Comparison of ENCODE assay signal across 1 cellular context in the genomic region with DNA sequence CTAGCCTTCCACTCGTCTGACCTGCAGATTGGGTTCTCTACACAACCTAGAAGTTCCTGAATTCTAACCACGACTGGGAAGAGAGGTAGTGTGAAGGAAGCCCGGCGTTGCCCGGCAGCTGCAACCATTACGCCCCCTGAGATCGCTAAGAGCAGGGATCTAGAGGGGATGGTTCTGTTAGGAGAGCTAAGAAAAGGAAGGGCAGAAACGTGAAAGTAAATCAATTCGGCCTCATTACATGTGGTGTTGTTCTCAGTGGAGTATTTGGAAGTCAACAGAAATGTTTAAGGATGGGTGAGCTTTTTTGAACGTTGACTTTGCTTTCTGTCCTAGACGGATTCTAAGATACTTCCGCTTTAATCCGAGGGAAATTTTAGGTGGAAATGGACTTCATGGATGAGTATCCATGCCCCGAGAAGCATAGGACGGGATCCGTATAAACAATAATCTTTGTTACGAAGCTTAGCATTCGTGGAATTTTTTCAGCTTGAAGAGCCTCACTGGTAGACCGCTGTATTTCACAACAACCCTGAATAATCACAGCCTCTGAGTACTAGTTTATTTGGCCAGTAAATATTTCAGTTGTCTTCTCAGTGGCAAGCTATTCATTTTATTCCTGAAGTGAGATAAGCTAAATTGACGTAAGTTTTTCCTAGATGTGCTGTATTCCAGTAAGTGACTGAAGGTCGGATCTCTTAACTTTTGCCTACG.
TF ChIP-seq lines count a peak whose summit lies in the region.

No MANE protein-coding gene starts in this region.

TF ChIP-seq in WTC11, 78 proteins besides CTCF, POLR2A, EP300 and RAD21 (continued from another document):
- TF ChIP-seq ELF4 (CRISPR knock-in tag; IDR thresholded peaks at IDR 0.05; ENCODE audit: low read depth) (no peak), TEAD4 (CRISPR knock-in tag; IDR thresholded peaks at IDR 0.05) (no peak), ETV6 (CRISPR knock-in tag; IDR thresholded peaks at IDR 0.05) (no peak), CREB1 (CRISPR knock-in tag; IDR thresholded peaks at IDR 0.05) (no peak), IRF2 (CRISPR knock-in tag; IDR thresholded peaks at IDR 0.05; ENCODE audit: borderline replicate concordance, low read depth) (no peak), SOX15 (CRISPR knock-in tag; IDR thresholded peaks at IDR 0.05) (no peak)
- TF ChIP-seq, protein P1, sequence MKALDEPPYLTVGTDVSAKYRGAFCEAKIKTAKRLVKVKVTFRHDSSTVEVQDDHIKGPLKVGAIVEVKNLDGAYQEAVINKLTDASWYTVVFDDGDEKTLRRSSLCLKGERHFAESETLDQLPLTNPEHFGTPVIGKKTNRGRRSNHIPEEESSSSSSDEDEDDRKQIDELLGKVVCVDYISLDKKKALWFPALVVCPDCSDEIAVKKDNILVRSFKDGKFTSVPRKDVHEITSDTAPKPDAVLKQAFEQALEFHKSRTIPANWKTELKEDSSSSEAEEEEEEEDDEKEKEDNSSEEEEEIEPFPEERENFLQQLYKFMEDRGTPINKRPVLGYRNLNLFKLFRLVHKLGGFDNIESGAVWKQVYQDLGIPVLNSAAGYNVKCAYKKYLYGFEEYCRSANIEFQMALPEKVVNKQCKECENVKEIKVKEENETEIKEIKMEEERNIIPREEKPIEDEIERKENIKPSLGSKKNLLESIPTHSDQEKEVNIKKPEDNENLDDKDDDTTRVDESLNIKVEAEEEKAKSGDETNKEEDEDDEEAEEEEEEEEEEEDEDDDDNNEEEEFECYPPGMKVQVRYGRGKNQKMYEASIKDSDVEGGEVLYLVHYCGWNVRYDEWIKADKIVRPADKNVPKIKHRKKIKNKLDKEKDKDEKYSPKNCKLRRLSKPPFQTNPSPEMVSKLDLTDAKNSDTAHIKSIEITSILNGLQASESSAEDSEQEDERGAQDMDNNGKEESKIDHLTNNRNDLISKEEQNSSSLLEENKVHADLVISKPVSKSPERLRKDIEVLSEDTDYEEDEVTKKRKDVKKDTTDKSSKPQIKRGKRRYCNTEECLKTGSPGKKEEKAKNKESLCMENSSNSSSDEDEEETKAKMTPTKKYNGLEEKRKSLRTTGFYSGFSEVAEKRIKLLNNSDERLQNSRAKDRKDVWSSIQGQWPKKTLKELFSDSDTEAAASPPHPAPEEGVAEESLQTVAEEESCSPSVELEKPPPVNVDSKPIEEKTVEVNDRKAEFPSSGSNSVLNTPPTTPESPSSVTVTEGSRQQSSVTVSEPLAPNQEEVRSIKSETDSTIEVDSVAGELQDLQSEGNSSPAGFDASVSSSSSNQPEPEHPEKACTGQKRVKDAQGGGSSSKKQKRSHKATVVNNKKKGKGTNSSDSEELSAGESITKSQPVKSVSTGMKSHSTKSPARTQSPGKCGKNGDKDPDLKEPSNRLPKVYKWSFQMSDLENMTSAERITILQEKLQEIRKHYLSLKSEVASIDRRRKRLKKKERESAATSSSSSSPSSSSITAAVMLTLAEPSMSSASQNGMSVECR (CRISPR knock-in tag; IDR thresholded peaks at IDR 0.05; ENCODE audit: borderline replicate concordance): no peak
